ENCODE assay signal across 9 cellular contexts in genomic region chr2:43139996-43140621, GRCh38.
DNase-seq lines count a peak whose midpoint lies in the region; ATAC-seq and TF ChIP-seq lines count a peak whose summit lies in the region.
"Had no signal": no experiment of that assay in that cellular context is flagged by ENCODE, and none has a peak within 500 bp of the region (broad histone marks: within the 10 kb centered on the region; RNA-seq: fewer than 3 reads in every experiment).

No MANE protein-coding gene starts in this region.

- H3K4me1 Mint-ChIP-seq in activated naive CD4-positive, alpha-beta T cell treated with anti-CD3 and anti-CD28 coated beads, Interleukin-2, amount 50 U/mL, for 24 hours, result peaks cover 76% of the 10 kb centered on the region
- H3K4me1 Mint-ChIP-seq in stimulated activated effector memory CD8-positive, alpha-beta T cell treated with anti-CD3 and anti-CD28 coated beads, Interleukin-12 subunit alpha, Interleukin-12 subunit beta, amount 100 ng/mL, for 72 hours, result peaks cover 66% of the 10 kb centered on the region

- peak overlapping the region; percentile 85 for H3K27ac Mint-ChIP-seq in activated naive CD4-positive, alpha-beta T cell treated with anti-CD3 and anti-CD28 coated beads, Interleukin-2, amount 50 U/mL, for 24 hours
- peak overlapping the region; percentile 92 for H3K27ac Mint-ChIP-seq in stimulated activated effector memory CD8-positive, alpha-beta T cell treated with anti-CD3 and anti-CD28 coated beads, Interleukin-12 subunit alpha, Interleukin-12 subunit beta, amount 100 ng/mL, for 72 hours

- TF ChIP-seq POLR2A in erythroblast (IDR thresholded peaks at IDR 0.05; ENCODE audit: low read length), result no peak

- peak; percentile 56 for ATAC-seq in HG03565 (IDR thresholded peaks at IDR 0.05; ENCODE audit: unreplicated experiment)
- ATAC-seq in left ventricle myocardium superior, result peak; percentile 73
- peak; percentile 86 for ATAC-seq in stimulated activated effector memory CD8-positive, alpha-beta T cell treated with anti-CD3 and anti-CD28 coated beads, Interleukin-12 subunit alpha, Interleukin-12 subunit beta, amount 100 ng/mL, for 72 hours
- no peak for ATAC-seq in GM18520 (IDR thresholded peaks at IDR 0.05; ENCODE audit: unreplicated experiment)

- intact Hi-C loops in left ventricle myocardium superior (cut with micrococcal nuclease), result loop anchor here (10.0 kb wide), 2 partner anchors 85 to 345 kb away; partner anchors contain the start of gene ZFP36L2

- H3K27me3 Mint-ChIP-seq in activated naive CD4-positive, alpha-beta T cell treated with anti-CD3 and anti-CD28 coated beads, Interleukin-2, amount 50 U/mL, for 24 hours, result no peaks in the 10 kb centered on the region

- DNase-seq in left ventricle myocardium superior, result peak; percentile 74
- no peak for DNase-seq in stimulated activated effector memory CD8-positive, alpha-beta T cell treated with anti-CD3 and anti-CD28 coated beads, Interleukin-12 subunit alpha, Interleukin-12 subunit beta, amount 100 ng/mL, for 72 hours (ENCODE audit: low spot score in 2 of 2)
- DNase-seq in erythroblast (lab: John Stamatoyannopoulos, UW), result no peak
- DNase-seq in NCI-H526 (lab: John Stamatoyannopoulos, UW), result no peak
- DNase-seq in NK-92 (lab: John Stamatoyannopoulos, UW; ENCODE audit: unreplicated experiment), result no peak
- DNase-seq: mammary epithelial cell had no signal

- H3K36me3 Mint-ChIP-seq in activated naive CD4-positive, alpha-beta T cell treated with anti-CD3 and anti-CD28 coated beads, Interleukin-2, amount 50 U/mL, for 24 hours, result no peaks in the 10 kb centered on the region
- H3K36me3 Mint-ChIP-seq in stimulated activated effector memory CD8-positive, alpha-beta T cell treated with anti-CD3 and anti-CD28 coated beads, Interleukin-12 subunit alpha, Interleukin-12 subunit beta, amount 100 ng/mL, for 72 hours, result peaks cover 26% of the 10 kb centered on the region

- H3K4me3 Mint-ChIP-seq in activated naive CD4-positive, alpha-beta T cell treated with anti-CD3 and anti-CD28 coated beads, Interleukin-2, amount 50 U/mL, for 24 hours, result peak overlapping the region; percentile 16
- H3K4me3 Mint-ChIP-seq in stimulated activated effector memory CD8-positive, alpha-beta T cell treated with anti-CD3 and anti-CD28 coated beads, Interleukin-12 subunit alpha, Interleukin-12 subunit beta, amount 100 ng/mL, for 72 hours, result peak overlapping the region; percentile 53

- H3K9me3 Mint-ChIP-seq in activated naive CD4-positive, alpha-beta T cell treated with anti-CD3 and anti-CD28 coated beads, Interleukin-2, amount 50 U/mL, for 24 hours, result no peaks in the 10 kb centered on the region
- H3K9me3 Mint-ChIP-seq in stimulated activated effector memory CD8-positive, alpha-beta T cell treated with anti-CD3 and anti-CD28 coated beads, Interleukin-12 subunit alpha, Interleukin-12 subunit beta, amount 100 ng/mL, for 72 hours, result no peaks in the 10 kb centered on the region
